13 cellular contexts compared by ENCODE assay signal in genomic region chr22:50119169-50119767, GRCh38. TPM values are rescaled to one million over a fixed set of nuclear protein-coding genes. Genes with fewer than 3 reads are reported as not detected.
"Had no signal": no experiment of that assay in that cellular context is flagged by ENCODE, and none has a peak within 500 bp of the region (broad histone marks: within the 10 kb centered on the region; RNA-seq: fewer than 3 reads in every experiment).

No MANE protein-coding gene starts in this region.

- H3K27me3 ChIP-seq: left lung, neural progenitor cell, pancreas had no signal

- ATAC-seq: activated CD4-positive, CD25-positive, alpha-beta regulatory T cell treated with anti-CD3 and anti-CD28 coated beads, Interleukin-2, amount 50 U/mL, for 24 hours; activated CD8-positive, alpha-beta memory T cell treated with anti-CD3 and anti-CD28 coated beads, Interleukin-2, amount 10 ng/mL, durations not matched to agents 7 days and 5 days had no signal

- H3K9ac ChIP-seq: neural progenitor cell had no signal

- H3K27ac ChIP-seq: left lung, neural progenitor cell, pancreas, skin epidermis had no signal

- H3K4me3 ChIP-seq: esophagus squamous epithelium, left lung, neural progenitor cell, pancreas, skin epidermis, transverse colon had no signal

- H3K36me3 ChIP-seq: esophagus squamous epithelium, left lung, neural progenitor cell, pancreas, transverse colon had no signal

- FAIRE-seq: pancreas had no signal

- H3K4me1 ChIP-seq: pancreas had no signal

- H3K9me3 ChIP-seq: pancreas had no signal

- H3K4me2 ChIP-seq: neural progenitor cell had no signal

- DNase-seq: activated CD8-positive, alpha-beta memory T cell treated with anti-CD3 and anti-CD28 coated beads, Interleukin-2, amount 10 ng/mL, durations not matched to agents 7 days and 5 days; activated effector memory CD4-positive, alpha-beta T cell treated with Interleukin-2 at 50 U/mL for 16 hours; activated T-cell treated with anti-CD3 and anti-CD28 coated beads, Interleukin-2, amount 50 U/mL, for 24 hours; amygdala; esophagus squamous epithelium; left lung; pancreas; retina had no signal

RNA-seq across cellular contexts. Expression of gene MLC1, which starts 34.0 kb away (rescaled TPM):
- total RNA-seq: myocyte, transverse colon had no signal
